ENCODE assay signal across 1 cellular context in the genomic region with DNA sequence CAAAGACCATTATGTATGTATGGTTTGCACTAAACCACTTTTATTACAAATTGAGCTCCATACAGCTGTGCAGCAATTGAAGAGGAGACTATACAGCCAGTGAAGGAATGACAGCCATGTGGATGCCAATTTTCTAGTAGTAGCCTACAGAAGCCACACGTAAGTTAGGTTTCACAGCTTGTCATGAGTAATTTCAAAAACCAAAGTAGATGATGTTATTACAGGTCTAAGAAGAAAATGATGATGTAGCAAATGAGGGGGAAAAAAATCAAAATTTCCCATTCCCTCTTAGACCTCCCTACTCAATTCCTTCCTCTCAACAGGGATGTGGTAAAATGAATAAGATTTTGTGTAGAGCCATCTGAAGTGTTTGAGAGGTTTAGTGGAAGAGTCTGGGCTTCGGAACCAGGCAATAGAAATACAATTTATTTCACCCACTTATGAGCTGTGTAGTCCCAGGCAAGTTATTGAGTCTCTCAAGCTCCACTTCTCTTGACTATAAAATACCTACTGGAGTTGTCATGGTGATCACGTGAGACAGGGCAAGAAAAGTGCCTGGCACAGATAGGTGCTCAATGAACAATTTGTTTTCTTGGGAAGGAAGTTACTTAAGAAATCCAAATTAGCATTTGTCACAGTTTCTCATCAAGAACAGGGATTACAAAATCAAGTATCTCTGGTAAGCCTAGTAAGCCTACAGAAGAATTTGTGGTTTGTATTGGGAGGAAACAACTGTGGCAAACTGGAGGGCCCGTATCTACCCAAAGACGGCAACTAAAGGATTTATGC.
TF ChIP-seq lines count a peak whose summit lies in the region.

No MANE protein-coding gene starts in this region.

TF ChIP-seq in SK-N-SH, 30 proteins besides CTCF, POLR2A, EP300 and RAD21:
- TF ChIP-seq, protein P1, sequence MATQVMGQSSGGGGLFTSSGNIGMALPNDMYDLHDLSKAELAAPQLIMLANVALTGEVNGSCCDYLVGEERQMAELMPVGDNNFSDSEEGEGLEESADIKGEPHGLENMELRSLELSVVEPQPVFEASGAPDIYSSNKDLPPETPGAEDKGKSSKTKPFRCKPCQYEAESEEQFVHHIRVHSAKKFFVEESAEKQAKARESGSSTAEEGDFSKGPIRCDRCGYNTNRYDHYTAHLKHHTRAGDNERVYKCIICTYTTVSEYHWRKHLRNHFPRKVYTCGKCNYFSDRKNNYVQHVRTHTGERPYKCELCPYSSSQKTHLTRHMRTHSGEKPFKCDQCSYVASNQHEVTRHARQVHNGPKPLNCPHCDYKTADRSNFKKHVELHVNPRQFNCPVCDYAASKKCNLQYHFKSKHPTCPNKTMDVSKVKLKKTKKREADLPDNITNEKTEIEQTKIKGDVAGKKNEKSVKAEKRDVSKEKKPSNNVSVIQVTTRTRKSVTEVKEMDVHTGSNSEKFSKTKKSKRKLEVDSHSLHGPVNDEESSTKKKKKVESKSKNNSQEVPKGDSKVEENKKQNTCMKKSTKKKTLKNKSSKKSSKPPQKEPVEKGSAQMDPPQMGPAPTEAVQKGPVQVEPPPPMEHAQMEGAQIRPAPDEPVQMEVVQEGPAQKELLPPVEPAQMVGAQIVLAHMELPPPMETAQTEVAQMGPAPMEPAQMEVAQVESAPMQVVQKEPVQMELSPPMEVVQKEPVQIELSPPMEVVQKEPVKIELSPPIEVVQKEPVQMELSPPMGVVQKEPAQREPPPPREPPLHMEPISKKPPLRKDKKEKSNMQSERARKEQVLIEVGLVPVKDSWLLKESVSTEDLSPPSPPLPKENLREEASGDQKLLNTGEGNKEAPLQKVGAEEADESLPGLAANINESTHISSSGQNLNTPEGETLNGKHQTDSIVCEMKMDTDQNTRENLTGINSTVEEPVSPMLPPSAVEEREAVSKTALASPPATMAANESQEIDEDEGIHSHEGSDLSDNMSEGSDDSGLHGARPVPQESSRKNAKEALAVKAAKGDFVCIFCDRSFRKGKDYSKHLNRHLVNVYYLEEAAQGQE (IDR thresholded peaks at IDR 0.05; ENCODE audit: low read depth, low read length): no peak
- TF ChIP-seq, protein P2, sequence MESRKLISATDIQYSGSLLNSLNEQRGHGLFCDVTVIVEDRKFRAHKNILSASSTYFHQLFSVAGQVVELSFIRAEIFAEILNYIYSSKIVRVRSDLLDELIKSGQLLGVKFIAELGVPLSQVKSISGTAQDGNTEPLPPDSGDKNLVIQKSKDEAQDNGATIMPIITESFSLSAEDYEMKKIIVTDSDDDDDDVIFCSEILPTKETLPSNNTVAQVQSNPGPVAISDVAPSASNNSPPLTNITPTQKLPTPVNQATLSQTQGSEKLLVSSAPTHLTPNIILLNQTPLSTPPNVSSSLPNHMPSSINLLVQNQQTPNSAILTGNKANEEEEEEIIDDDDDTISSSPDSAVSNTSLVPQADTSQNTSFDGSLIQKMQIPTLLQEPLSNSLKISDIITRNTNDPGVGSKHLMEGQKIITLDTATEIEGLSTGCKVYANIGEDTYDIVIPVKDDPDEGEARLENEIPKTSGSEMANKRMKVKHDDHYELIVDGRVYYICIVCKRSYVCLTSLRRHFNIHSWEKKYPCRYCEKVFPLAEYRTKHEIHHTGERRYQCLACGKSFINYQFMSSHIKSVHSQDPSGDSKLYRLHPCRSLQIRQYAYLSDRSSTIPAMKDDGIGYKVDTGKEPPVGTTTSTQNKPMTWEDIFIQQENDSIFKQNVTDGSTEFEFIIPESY (IDR thresholded peaks at IDR 0.05; ENCODE audit: borderline replicate concordance, low read depth): no peak
